In the genomic region with DNA sequence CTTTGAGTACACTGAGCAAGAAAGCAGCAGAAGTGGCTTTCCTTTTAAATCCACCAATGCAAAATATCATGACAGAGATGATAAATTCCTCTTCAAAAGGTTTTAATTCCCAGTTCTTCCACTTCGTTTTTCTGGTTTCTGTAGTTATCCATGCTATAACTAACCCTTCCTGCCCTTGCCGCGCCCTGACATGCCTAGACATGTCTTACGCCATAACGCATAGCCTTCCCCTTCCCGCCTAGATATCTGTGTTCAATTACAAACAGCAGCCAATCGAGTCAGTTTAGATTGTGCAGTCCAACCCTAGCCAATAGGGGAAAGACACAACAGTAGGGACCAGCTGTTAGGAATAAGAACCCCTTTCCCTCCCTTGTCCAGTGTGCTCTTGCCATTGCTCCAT, we compare ENCODE assay signal across 22 cellular contexts. TPM values are rescaled to one million over a fixed set of nuclear protein-coding genes. Genes with fewer than 3 reads are reported as not detected.
DNase-seq lines count a peak whose midpoint lies in the region; ATAC-seq and TF ChIP-seq lines count a peak whose summit lies in the region.
"Had no signal": no experiment of that assay in that cellular context is flagged by ENCODE, and none has a peak within 500 bp of the region (broad histone marks: within the 10 kb centered on the region; RNA-seq: fewer than 3 reads in every experiment).

No MANE protein-coding gene starts in this region.

- H3K27me3 ChIP-seq in foreskin keratinocyte (no peaks in the 10 kb centered on the region), aorta (ENCODE audit: control insufficient read depth in 1 of 2, insufficient read depth in 2 of 2, low read length in 1 of 2) (no peaks in the 10 kb centered on the region)
- H3K27me3 ChIP-seq: upper lobe of right lung had no signal

- TF ChIP-seq CTCF in WTC11 (IDR thresholded peaks at IDR 0.05) (no peak), foreskin keratinocyte (conservative IDR thresholded peaks at IDR 0.05) (no peak), type B pancreatic cell (conservative IDR thresholded peaks at IDR 0.05) (no peak), natural killer cell (IDR thresholded peaks at IDR 0.05) (no peak)

- no peak for ATAC-seq in WTC11
- no peak for ATAC-seq in foreskin keratinocyte
- ATAC-seq in aorta (ENCODE audit: low FRiP score) = no peak
- no peak for ATAC-seq in natural killer cell
- ATAC-seq: T-helper 17 cell, upper lobe of right lung had no signal

- H3K27ac ChIP-seq in foreskin keratinocyte (no peak overlapping the region), aorta (ENCODE audit: low read depth in 1 of 2, low read length in 2 of 2) (no peak overlapping the region)
- H3K27ac ChIP-seq: prostate gland, SK-N-MC, upper lobe of right lung had no signal

- peaks cover 0 to 2% of the 10 kb centered on the region in 2 donors for H3K36me3 ChIP-seq in aorta (ENCODE audit: control insufficient read depth in 1 of 2, insufficient read depth in 2 of 2, low read length in 1 of 2)
- H3K36me3 ChIP-seq: prostate gland, upper lobe of right lung had no signal

- peaks cover 52% of the 10 kb centered on the region for H3K4me1 Mint-ChIP-seq in activated naive CD4-positive, alpha-beta T cell treated with anti-CD3 and anti-CD28 coated beads for 36 hours (ENCODE audit: low read depth)
- peaks cover 44% of the 10 kb centered on the region for H3K4me1 Mint-ChIP-seq in WTC11
- H3K4me1 Mint-ChIP-seq in type B pancreatic cell (ENCODE audit: unreplicated experiment) = peaks cover 9% of the 10 kb centered on the region
- peaks cover 34% of the 10 kb centered on the region for H3K4me1 Mint-ChIP-seq in activated T-helper 2 cell treated with anti-CD3 and anti-CD28 coated beads, Interferon-gamma antibody, Interleukin-2, Interleukin-4, amounts not matched to agents 10 μg/mL and 5 μg/mL and 100 μg/mL, durations not matched to agents 14 hours and 24 hours and 36 hours (ENCODE audit: low read depth)
- H3K4me1 Mint-ChIP-seq in natural killer cell = peaks cover 44 to 55% of the 10 kb centered on the region in 2 donors

- intact Hi-C loops in activated naive CD4-positive, alpha-beta T cell treated with anti-CD3 and anti-CD28 coated beads for 36 hours (cut with micrococcal nuclease) = no loop called here
- intact Hi-C loops in activated T-helper 2 cell treated with anti-CD3 and anti-CD28 coated beads, Interferon-gamma antibody, Interleukin-2, Interleukin-4, amounts not matched to agents 10 μg/mL and 5 μg/mL and 100 μg/mL, durations not matched to agents 14 hours and 24 hours and 36 hours (cut with micrococcal nuclease) = no loop called here
- intact Hi-C loops in aorta (cut with DNase I) = no loop called here
- intact Hi-C loops in natural killer cell (cut with micrococcal nuclease) = no loop called here

- H3K4me3 ChIP-seq in aorta (ENCODE audit: low read length in 2 of 2) = no peak overlapping the region
- H3K4me3 ChIP-seq: lung, prostate gland, SK-N-MC, upper lobe of right lung had no signal

- POLR2A ChIA-PET in WTC11 (lab: Charles Lee) = no interaction called here

- H3K9me3 Mint-ChIP-seq in activated naive CD4-positive, alpha-beta T cell treated with anti-CD3 and anti-CD28 coated beads for 36 hours = peaks cover 16% of the 10 kb centered on the region
- H3K9me3 Mint-ChIP-seq in WTC11 = peaks cover 11% of the 10 kb centered on the region
- peaks cover 5% of the 10 kb centered on the region for H3K9me3 Mint-ChIP-seq in type B pancreatic cell
- H3K9me3 Mint-ChIP-seq in activated T-helper 2 cell treated with anti-CD3 and anti-CD28 coated beads, Interferon-gamma antibody, Interleukin-2, Interleukin-4, amounts not matched to agents 10 μg/mL and 5 μg/mL and 100 μg/mL, durations not matched to agents 14 hours and 24 hours and 36 hours = peaks cover 10% of the 10 kb centered on the region
- peaks cover 0 to 2% of the 10 kb centered on the region in 2 donors for H3K9me3 Mint-ChIP-seq in natural killer cell

- DNase-seq in activated naive CD4-positive, alpha-beta T cell treated with anti-CD3 and anti-CD28 coated beads for 36 hours = no peak
- no peak for DNase-seq in activated naive CD4-positive, alpha-beta T cell treated with Interleukin-2 at 50 U/mL for 16 hours
- DNase-seq in WTC11 (ENCODE audit: low spot score) = no peak
- DNase-seq in foreskin keratinocyte = peak; percentile 15 to 33
- no peak for DNase-seq in type B pancreatic cell (ENCODE audit: extremely low spot score, unreplicated experiment)
- no peak for DNase-seq in activated T-helper 2 cell treated with anti-CD3 and anti-CD28 coated beads, Interferon-gamma antibody, Interleukin-2, Interleukin-4, amounts not matched to agents 10 μg/mL and 5 μg/mL and 100 μg/mL, durations not matched to agents 14 hours and 24 hours and 36 hours (ENCODE audit: low spot score)
- DNase-seq in aorta = no peak
- DNase-seq in natural killer cell = no peak
- DNase-seq: ACHN; activated CD4-positive, alpha-beta T cell treated with anti-CD3 and anti-CD28 coated beads for 4 hours; DMS79; Kasumi-1; kidney; NCI-H1048; NCI-H187 treated with DMSO at 0.1 percent for 48 hours; NCI-H748 treated with DMSO at 0.1 percent for 48 hours; RPMI8226; T-helper 17 cell; upper lobe of right lung had no signal

- no peak overlapping the region for H3K4me3 Mint-ChIP-seq in activated naive CD4-positive, alpha-beta T cell treated with anti-CD3 and anti-CD28 coated beads for 36 hours
- H3K4me3 Mint-ChIP-seq in WTC11 = no peak overlapping the region
- no peak overlapping the region for H3K4me3 Mint-ChIP-seq in type B pancreatic cell
- H3K4me3 Mint-ChIP-seq in activated T-helper 2 cell treated with anti-CD3 and anti-CD28 coated beads, Interferon-gamma antibody, Interleukin-2, Interleukin-4, amounts not matched to agents 10 μg/mL and 5 μg/mL and 100 μg/mL, durations not matched to agents 14 hours and 24 hours and 36 hours (ENCODE audit: low read depth) = no peak overlapping the region
- H3K4me3 Mint-ChIP-seq in natural killer cell = no peak overlapping the region
- H3K4me3 Mint-ChIP-seq: T-helper 17 cell had no signal

- H3K9me3 ChIP-seq in aorta (ENCODE audit: control insufficient read depth, low read length) = no peaks in the 10 kb centered on the region
- H3K9me3 ChIP-seq: prostate gland, upper lobe of right lung had no signal

- 95 to 98% methylated on average over 7 of the region's 7 CpGs for WGBS in aorta, 2 donors

- no peaks in the 10 kb centered on the region for H3K27me3 Mint-ChIP-seq in activated naive CD4-positive, alpha-beta T cell treated with anti-CD3 and anti-CD28 coated beads for 36 hours (ENCODE audit: low read depth)
- H3K27me3 Mint-ChIP-seq in WTC11 (ENCODE audit: low read depth) (no peaks in the 10 kb centered on the region), type B pancreatic cell (no peaks in the 10 kb centered on the region), natural killer cell (ENCODE audit: low read depth in 2 of 2) (no peaks in the 10 kb centered on the region)
- no peaks in the 10 kb centered on the region for H3K27me3 Mint-ChIP-seq in activated T-helper 2 cell treated with anti-CD3 and anti-CD28 coated beads, Interferon-gamma antibody, Interleukin-2, Interleukin-4, amounts not matched to agents 10 μg/mL and 5 μg/mL and 100 μg/mL, durations not matched to agents 14 hours and 24 hours and 36 hours (ENCODE audit: low read depth)
- H3K27me3 Mint-ChIP-seq: T-helper 17 cell had no signal

- peaks cover 45% of the 10 kb centered on the region for H3K36me3 Mint-ChIP-seq in activated naive CD4-positive, alpha-beta T cell treated with anti-CD3 and anti-CD28 coated beads for 36 hours (ENCODE audit: low read depth)
- H3K36me3 Mint-ChIP-seq in WTC11 = peaks cover 26% of the 10 kb centered on the region
- peaks cover 45% of the 10 kb centered on the region for H3K36me3 Mint-ChIP-seq in type B pancreatic cell
- H3K36me3 Mint-ChIP-seq in activated T-helper 2 cell treated with anti-CD3 and anti-CD28 coated beads, Interferon-gamma antibody, Interleukin-2, Interleukin-4, amounts not matched to agents 10 μg/mL and 5 μg/mL and 100 μg/mL, durations not matched to agents 14 hours and 24 hours and 36 hours (ENCODE audit: low read depth) = peaks cover 60% of the 10 kb centered on the region
- no peaks in the 10 kb centered on the region for H3K36me3 Mint-ChIP-seq in natural killer cell

- H3K4me1 ChIP-seq in foreskin keratinocyte (no peaks in the 10 kb centered on the region), aorta (ENCODE audit: control insufficient read depth in 1 of 2, insufficient read depth in 2 of 2, low read length in 2 of 2) (no peaks in the 10 kb centered on the region)
- H3K4me1 ChIP-seq: prostate gland, upper lobe of right lung had no signal

- peak overlapping the region; percentile 78 for H3K27ac Mint-ChIP-seq in activated naive CD4-positive, alpha-beta T cell treated with anti-CD3 and anti-CD28 coated beads for 36 hours
- peak overlapping the region; percentile 91 for H3K27ac Mint-ChIP-seq in WTC11
- H3K27ac Mint-ChIP-seq in type B pancreatic cell = peak overlapping the region; percentile 54
- no peak overlapping the region for H3K27ac Mint-ChIP-seq in activated T-helper 2 cell treated with anti-CD3 and anti-CD28 coated beads, Interferon-gamma antibody, Interleukin-2, Interleukin-4, amounts not matched to agents 10 μg/mL and 5 μg/mL and 100 μg/mL, durations not matched to agents 14 hours and 24 hours and 36 hours
- H3K27ac Mint-ChIP-seq in natural killer cell = peak overlapping the region in 1 of 2 donors; percentile 31
- H3K27ac Mint-ChIP-seq: T-helper 17 cell had no signal

- CTCF ChIA-PET in activated naive CD4-positive, alpha-beta T cell treated with anti-CD3 and anti-CD28 coated beads for 36 hours (lab: Charles Lee) = no interaction called here
- CTCF ChIA-PET in WTC11 (lab: Charles Lee) = no interaction called here

RNA-seq across cellular contexts. Expression of a gene that starts 16.1 kb away (rescaled TPM):
- total RNA-seq in activated naive CD4-positive, alpha-beta T cell treated with anti-CD3 and anti-CD28 coated beads for 36 hours = 100 to 1,000 TPM; 123 to 128 TPM
- total RNA-seq in WTC11 (2021) (171 to 189 TPM (median 176 TPM) in 3 replicates), foreskin keratinocyte (111 and 112 TPM in 2 replicates), type B pancreatic cell (ENCODE audit: low replicate concordance) (93.7 and 119 TPM in 2 replicates), aorta (10 to 100 TPM; 59.4 to 73.3 TPM), natural killer cell (100 to 1,000 TPM; 120 to 137 (median 130) TPM)
- polyA plus RNA-seq in foreskin keratinocyte (26.3 and 34.9 TPM in 2 replicates), aorta (10 to 100 TPM; 22.7 to 24.5 TPM)
- 144 and 170 TPM in 2 replicates for total RNA-seq in activated T-helper 2 cell treated with anti-CD3 and anti-CD28 coated beads, Interferon-gamma antibody, Interleukin-2, Interleukin-4, amounts not matched to agents 10 μg/mL and 5 μg/mL and 100 μg/mL, durations not matched to agents 14 hours and 24 hours and 36 hours

RNA-seq across cellular contexts. Expression of a gene that starts 17.2 kb away (rescaled TPM):
- total RNA-seq in activated naive CD4-positive, alpha-beta T cell treated with anti-CD3 and anti-CD28 coated beads for 36 hours = 10 to 100 TPM; 17.0 to 17.2 TPM
- 40.4 to 46.6 TPM (median 42.5 TPM) in 3 replicates for total RNA-seq in WTC11 (2021)
- total RNA-seq in foreskin keratinocyte = 27.4 and 33.0 TPM in 2 replicates
- polyA plus RNA-seq in foreskin keratinocyte = 17.5 and 24.3 TPM in 2 replicates
- 20.8 and 26.6 TPM in 2 replicates for total RNA-seq in type B pancreatic cell (ENCODE audit: low replicate concordance)
- total RNA-seq in activated T-helper 2 cell treated with anti-CD3 and anti-CD28 coated beads, Interferon-gamma antibody, Interleukin-2, Interleukin-4, amounts not matched to agents 10 μg/mL and 5 μg/mL and 100 μg/mL, durations not matched to agents 14 hours and 24 hours and 36 hours = 33.1 and 33.6 TPM in 2 replicates
- total RNA-seq in aorta = 10 to 100 TPM; 12.2 to 13.2 TPM
- polyA plus RNA-seq in aorta = 10 to 100 TPM in 1 of 2 donors, 1 to 10 TPM in 1; 9.6 to 15.7 TPM
- 10 to 100 TPM in 2 of 3 donors, 1 to 10 TPM in 1; 10.0 to 15.0 (median 11.4) TPM for total RNA-seq in natural killer cell

Comparison
In these comparisons a context has a peak if more than half of its experiments do, and no peak if none do; other contexts are left out.
1. DNase-seq: peak in foreskin keratinocyte (2 of 2); none in activated naive CD4-positive, alpha-beta T cell treated with anti-CD3 and anti-CD28 coated beads for 36 hours (single experiment), activated naive CD4-positive, alpha-beta T cell treated with Interleukin-2 at 50 U/mL for 16 hours (single experiment), WTC11 (single experiment), type B pancreatic cell (single experiment), activated T-helper 2 cell treated with anti-CD3 and anti-CD28 coated beads, Interferon-gamma antibody, Interleukin-2, Interleukin-4, amounts not matched to agents 10 μg/mL and 5 μg/mL and 100 μg/mL, durations not matched to agents 14 hours and 24 hours and 36 hours (single experiment), aorta (0 of 2) and natural killer cell (single experiment).